Comparison of ENCODE assay signal across 21 cellular contexts in the genomic region with DNA sequence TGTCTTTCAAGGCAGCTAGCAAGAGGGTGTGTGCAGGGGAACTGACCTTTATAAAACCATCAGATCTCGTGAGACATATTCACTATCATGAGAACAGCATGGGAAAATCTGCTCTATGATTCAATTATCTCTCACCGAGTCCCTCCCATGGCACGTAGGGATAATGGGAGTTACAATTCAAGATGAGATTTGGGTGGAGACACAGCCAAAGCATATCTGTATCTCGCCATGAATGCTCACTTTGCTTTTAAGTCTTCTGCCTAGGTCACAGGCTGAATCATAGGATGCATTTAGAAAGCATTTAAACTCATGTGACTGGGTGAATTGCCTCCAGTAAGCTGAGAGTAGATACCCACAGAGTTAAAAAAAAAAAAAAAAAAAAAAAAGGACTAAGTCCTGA.
"Had no signal": no experiment of that assay in that cellular context is flagged by ENCODE, and none has a peak within 500 bp of the region (broad histone marks: within the 10 kb centered on the region; RNA-seq: fewer than 3 reads in every experiment).

No MANE protein-coding gene starts in this region.

- H3K36me3 Mint-ChIP-seq: naive thymus-derived CD8-positive, alpha-beta T cell; stimulated activated naive B cell treated with anti-CD40 and anti-IgM and Interleukin-4, amounts not matched to agents 10 μg/mL and 1 μg/mL and 100 μg/mL, for 72 hours had no signal

- H3K4me1 Mint-ChIP-seq: naive thymus-derived CD8-positive, alpha-beta T cell; neural crest cell; stimulated activated naive B cell treated with anti-CD40 and anti-IgM and Interleukin-4, amounts not matched to agents 10 μg/mL and 1 μg/mL and 100 μg/mL, for 72 hours had no signal

- DNase-seq: islet precursor cell; left ventricle myocardium inferior; mesendoderm; midbrain; mucosa of descending colon; naive thymus-derived CD8-positive, alpha-beta T cell; nucleus accumbens; right lobe of liver; stimulated activated CD4-positive, alpha-beta T cell treated with anti-CD3 and anti-CD28 coated beads, Interleukin-15, amount 100 ng/mL, for 24 hours; stimulated activated CD4-positive, alpha-beta T cell treated with anti-CD3 and anti-CD28 coated beads, Interleukin-2, amount 100 ng/mL, for 24 hours; stimulated activated CD4-positive, alpha-beta T cell treated with anti-CD3 and anti-CD28 coated beads, Interleukin-4, amount 100 ng/mL, for 1 hour; stimulated activated naive B cell treated with anti-CD40 and anti-IgM and Interleukin-4, amounts not matched to agents 10 μg/mL and 1 μg/mL and 100 μg/mL, for 72 hours; stimulated activated naive CD8-positive, alpha-beta T cell treated with anti-CD3 and anti-CD28 coated beads, Interleukin-15, Interleukin-2, amounts not matched to agents 100 U/mL and 50 U/mL, for 24 hours; stomach; testis; thyroid gland; transverse colon; upper lobe of left lung had no signal

- H3K27me3 Mint-ChIP-seq: naive thymus-derived CD8-positive, alpha-beta T cell; progenitor cell of endocrine pancreas; stimulated activated naive B cell treated with anti-CD40 and anti-IgM and Interleukin-4, amounts not matched to agents 10 μg/mL and 1 μg/mL and 100 μg/mL, for 72 hours had no signal

- H3K27ac Mint-ChIP-seq: naive thymus-derived CD8-positive, alpha-beta T cell; nephron; progenitor cell of endocrine pancreas; stimulated activated naive B cell treated with anti-CD40 and anti-IgM and Interleukin-4, amounts not matched to agents 10 μg/mL and 1 μg/mL and 100 μg/mL, for 72 hours had no signal

- H3K4me3 Mint-ChIP-seq: naive thymus-derived CD8-positive, alpha-beta T cell; nephron; neural crest cell; stimulated activated naive B cell treated with anti-CD40 and anti-IgM and Interleukin-4, amounts not matched to agents 10 μg/mL and 1 μg/mL and 100 μg/mL, for 72 hours had no signal

- ATAC-seq: mucosa of descending colon; naive thymus-derived CD8-positive, alpha-beta T cell; right lobe of liver; stimulated activated naive B cell treated with anti-CD40 and anti-IgM and Interleukin-4, amounts not matched to agents 10 μg/mL and 1 μg/mL and 100 μg/mL, for 72 hours; stimulated activated naive CD8-positive, alpha-beta T cell treated with anti-CD3 and anti-CD28 coated beads, Interleukin-15, Interleukin-2, amounts not matched to agents 100 U/mL and 50 U/mL, for 24 hours had no signal
